In genomic region chr5:83528439-83528769, GRCh38 we compare ENCODE assay signal across 3 cellular contexts.
TF ChIP-seq lines count a peak whose summit lies in the region.

No MANE protein-coding gene starts in this region.

TF ChIP-seq in K562, 482 proteins besides CTCF, POLR2A, EP300 and RAD21:
- TF ChIP-seq ZNF584 (CRISPR knock-in tag; IDR thresholded peaks at IDR 0.05; ENCODE audit: low read depth) = peak; percentile 80; the same call in 1 of the 2 replicates
- peak; percentile 71; the same call in 1 of the 2 replicates for TF ChIP-seq ZNF589 (CRISPR knock-in tag; IDR thresholded peaks at IDR 0.05; ENCODE audit: low read depth)
- TF ChIP-seq, protein P1, sequence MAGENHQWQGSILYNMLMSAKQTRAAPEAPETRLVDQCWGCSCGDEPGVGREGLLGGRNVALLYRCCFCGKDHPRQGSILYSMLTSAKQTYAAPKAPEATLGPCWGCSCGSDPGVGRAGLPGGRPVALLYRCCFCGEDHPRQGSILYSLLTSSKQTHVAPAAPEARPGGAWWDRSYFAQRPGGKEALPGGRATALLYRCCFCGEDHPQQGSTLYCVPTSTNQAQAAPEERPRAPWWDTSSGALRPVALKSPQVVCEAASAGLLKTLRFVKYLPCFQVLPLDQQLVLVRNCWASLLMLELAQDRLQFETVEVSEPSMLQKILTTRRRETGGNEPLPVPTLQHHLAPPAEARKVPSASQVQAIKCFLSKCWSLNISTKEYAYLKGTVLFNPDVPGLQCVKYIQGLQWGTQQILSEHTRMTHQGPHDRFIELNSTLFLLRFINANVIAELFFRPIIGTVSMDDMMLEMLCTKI (IDR thresholded peaks at IDR 0.05; ENCODE audit: partially characterized antibody) = no peak
- TF ChIP-seq NONO (IDR thresholded peaks at IDR 0.05; ENCODE audit: low read depth in 2 of 2, low read length in 1 of 2) = no peak
- TF ChIP-seq, protein P2, sequence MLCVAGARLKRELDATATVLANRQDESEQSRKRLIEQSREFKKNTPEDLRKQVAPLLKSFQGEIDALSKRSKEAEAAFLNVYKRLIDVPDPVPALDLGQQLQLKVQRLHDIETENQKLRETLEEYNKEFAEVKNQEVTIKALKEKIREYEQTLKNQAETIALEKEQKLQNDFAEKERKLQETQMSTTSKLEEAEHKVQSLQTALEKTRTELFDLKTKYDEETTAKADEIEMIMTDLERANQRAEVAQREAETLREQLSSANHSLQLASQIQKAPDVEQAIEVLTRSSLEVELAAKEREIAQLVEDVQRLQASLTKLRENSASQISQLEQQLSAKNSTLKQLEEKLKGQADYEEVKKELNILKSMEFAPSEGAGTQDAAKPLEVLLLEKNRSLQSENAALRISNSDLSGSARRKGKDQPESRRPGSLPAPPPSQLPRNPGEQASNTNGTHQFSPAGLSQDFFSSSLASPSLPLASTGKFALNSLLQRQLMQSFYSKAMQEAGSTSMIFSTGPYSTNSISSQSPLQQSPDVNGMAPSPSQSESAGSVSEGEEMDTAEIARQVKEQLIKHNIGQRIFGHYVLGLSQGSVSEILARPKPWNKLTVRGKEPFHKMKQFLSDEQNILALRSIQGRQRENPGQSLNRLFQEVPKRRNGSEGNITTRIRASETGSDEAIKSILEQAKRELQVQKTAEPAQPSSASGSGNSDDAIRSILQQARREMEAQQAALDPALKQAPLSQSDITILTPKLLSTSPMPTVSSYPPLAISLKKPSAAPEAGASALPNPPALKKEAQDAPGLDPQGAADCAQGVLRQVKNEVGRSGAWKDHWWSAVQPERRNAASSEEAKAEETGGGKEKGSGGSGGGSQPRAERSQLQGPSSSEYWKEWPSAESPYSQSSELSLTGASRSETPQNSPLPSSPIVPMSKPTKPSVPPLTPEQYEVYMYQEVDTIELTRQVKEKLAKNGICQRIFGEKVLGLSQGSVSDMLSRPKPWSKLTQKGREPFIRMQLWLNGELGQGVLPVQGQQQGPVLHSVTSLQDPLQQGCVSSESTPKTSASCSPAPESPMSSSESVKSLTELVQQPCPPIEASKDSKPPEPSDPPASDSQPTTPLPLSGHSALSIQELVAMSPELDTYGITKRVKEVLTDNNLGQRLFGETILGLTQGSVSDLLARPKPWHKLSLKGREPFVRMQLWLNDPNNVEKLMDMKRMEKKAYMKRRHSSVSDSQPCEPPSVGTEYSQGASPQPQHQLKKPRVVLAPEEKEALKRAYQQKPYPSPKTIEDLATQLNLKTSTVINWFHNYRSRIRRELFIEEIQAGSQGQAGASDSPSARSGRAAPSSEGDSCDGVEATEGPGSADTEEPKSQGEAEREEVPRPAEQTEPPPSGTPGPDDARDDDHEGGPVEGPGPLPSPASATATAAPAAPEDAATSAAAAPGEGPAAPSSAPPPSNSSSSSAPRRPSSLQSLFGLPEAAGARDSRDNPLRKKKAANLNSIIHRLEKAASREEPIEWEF (CRISPR knock-in tag; IDR thresholded peaks at IDR 0.05) = no peak
- TF ChIP-seq NCOA2 (IDR thresholded peaks at IDR 0.05; ENCODE audit: partially characterized antibody in 2 of 2) = no peak

TF ChIP-seq in H1, 55 proteins besides CTCF, POLR2A, EP300 and RAD21:
- TF ChIP-seq GABPA (IDR thresholded peaks at IDR 0.05; ENCODE audit: borderline replicate concordance, insufficient read depth, low read length) (no peak), POU5F1 (IDR thresholded peaks at IDR 0.05; ENCODE audit: low read depth, low read length) (no peak), ATF2 (IDR thresholded peaks at IDR 0.05; ENCODE audit: low read length) (no peak)

TF ChIP-seq in GM12891, 5 proteins besides CTCF, POLR2A, EP300 and RAD21:
- no peak for TF ChIP-seq TAF1 (IDR thresholded peaks at IDR 0.05; ENCODE audit: low read depth, low read length)
- TF ChIP-seq SPI1 (IDR thresholded peaks at IDR 0.05; ENCODE audit: low read depth, low read length) = no peak
- TF ChIP-seq POU2F2 (IDR thresholded peaks at IDR 0.05; ENCODE audit: low read depth, low read length) = no peak
- TF ChIP-seq POLR2AphosphoS5 (IDR thresholded peaks at IDR 0.05; ENCODE audit: low read depth, low read length) = no peak
